Comparison of ENCODE assay signal across 11 cellular contexts in the genomic region with DNA sequence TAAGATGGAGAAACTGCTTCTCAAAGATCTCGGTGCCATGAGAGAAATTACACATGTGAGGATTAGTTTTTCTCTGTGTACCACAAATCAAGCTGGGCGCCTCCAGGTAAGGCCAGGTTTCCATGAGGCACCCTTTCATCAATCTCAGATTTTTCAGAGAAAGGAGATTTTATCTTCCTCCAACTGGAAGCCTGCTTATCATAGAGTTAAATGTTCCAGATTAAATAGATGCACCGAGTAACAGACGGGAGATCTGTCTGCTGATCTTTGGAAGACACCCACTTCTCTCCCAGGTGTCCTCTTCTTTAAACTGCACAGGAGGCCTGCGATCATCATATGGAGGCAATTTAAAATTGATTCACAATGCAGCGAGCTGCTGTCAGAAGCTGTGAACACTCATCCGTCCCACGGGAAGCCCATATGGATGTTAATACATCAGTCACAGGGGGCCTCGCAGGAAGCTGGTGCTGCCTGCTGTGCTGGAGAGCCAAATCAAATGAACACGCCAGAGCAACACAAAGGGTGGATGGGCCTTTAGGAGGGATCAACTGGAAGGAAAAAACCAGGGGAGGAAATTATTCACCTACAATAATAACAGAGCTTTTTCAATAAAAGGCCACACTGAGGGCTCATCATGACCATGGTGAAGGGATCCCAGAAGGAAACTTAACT.
DNase-seq lines count a peak whose midpoint lies in the region; ATAC-seq and TF ChIP-seq lines count a peak whose summit lies in the region.
"Had no signal": no experiment of that assay in that cellular context is flagged by ENCODE, and none has a peak within 500 bp of the region (broad histone marks: within the 10 kb centered on the region; RNA-seq: fewer than 3 reads in every experiment).

No MANE protein-coding gene starts in this region.

- H3K4me3 ChIP-seq in breast epithelium (no peak overlapping the region), thoracic aorta (no peak overlapping the region)
- H3K4me3 ChIP-seq: upper lobe of right lung had no signal

- CTCF ChIA-PET in MCF 10A (lab: Yijun Ruan, JAX) = no interaction called here
- CTCF ChIA-PET in activated CD4-positive, alpha-beta T cell treated with anti-CD3 and anti-CD28 coated beads, Interleukin-2, amount 10 ng/mL, durations not matched to agents 7 days and 5 days (lab: Charles Lee) = no interaction called here

- no peak for DNase-seq in MCF 10A (ENCODE audit: unreplicated experiment)
- DNase-seq in breast epithelium (ENCODE audit: low spot score in 2 of 2) = no peak
- DNase-seq in iPS-NIHi11 (ENCODE audit: low spot score) = peak; percentile 47
- no peak for DNase-seq in thoracic aorta (ENCODE audit: low spot score)
- DNase-seq in NOMO-1 treated with dmso at 0.1 percent for 144 hours (lab: John Stamatoyannopoulos, UW; ENCODE audit: unreplicated experiment) = no peak
- DNase-seq in activated naive CD4-positive, alpha-beta T cell treated with anti-CD3 and anti-CD28 coated beads, Interleukin-2, amount 50 U/mL, for 16 hours = no peak
- DNase-seq in activated CD4-positive, alpha-beta T cell treated with anti-CD3 and anti-CD28 coated beads, Interleukin-2, amount 10 ng/mL, durations not matched to agents 7 days and 5 days = no peak
- DNase-seq: amniotic stem cell, Right ventricle myocardium superior, upper lobe of right lung had no signal

- no peaks in the 10 kb centered on the region for H3K9me3 Mint-ChIP-seq in MCF 10A (ENCODE audit: unreplicated experiment)
- H3K9me3 Mint-ChIP-seq in activated CD4-positive, alpha-beta T cell treated with anti-CD3 and anti-CD28 coated beads, Interleukin-2, amount 10 ng/mL, durations not matched to agents 7 days and 5 days = no peaks in the 10 kb centered on the region

- no peaks in the 10 kb centered on the region for H3K27me3 Mint-ChIP-seq in MCF 10A (ENCODE audit: insufficient read depth, unreplicated experiment)
- peaks cover 14% of the 10 kb centered on the region for H3K27me3 Mint-ChIP-seq in activated CD4-positive, alpha-beta T cell treated with anti-CD3 and anti-CD28 coated beads, Interleukin-2, amount 10 ng/mL, durations not matched to agents 7 days and 5 days

- TF ChIP-seq CTCF in MCF 10A (IDR thresholded peaks at IDR 0.05; ENCODE audit: unreplicated experiment) (no peak), breast epithelium (IDR thresholded peaks at IDR 0.05) (no peak), thoracic aorta (IDR thresholded peaks at IDR 0.05) (no peak)

- no peaks in the 10 kb centered on the region for H3K9me3 ChIP-seq in breast epithelium
- H3K9me3 ChIP-seq in thoracic aorta = no peaks in the 10 kb centered on the region
- H3K9me3 ChIP-seq: upper lobe of right lung had no signal

- no peaks in the 10 kb centered on the region for H3K36me3 ChIP-seq in breast epithelium
- H3K36me3 ChIP-seq in thoracic aorta = no peaks in the 10 kb centered on the region

- BruUV-seq in MCF 10A (replicated peaks; lab: Mats Ljungman, UMichigan) = no TSS peak

- ATAC-seq in SK-N-SH treated with all-trans-retinoic acid at 6 μM for 48 hours (no peak), thoracic aorta (ENCODE audit: insufficient number of reproducible peaks, low FRiP score, low read depth) (no peak)
- ATAC-seq: upper lobe of right lung had no signal

- H3K27ac ChIP-seq in breast epithelium = no peak overlapping the region
- H3K27ac ChIP-seq in thoracic aorta = peak overlapping the region; percentile 8 to 85
- H3K27ac ChIP-seq: upper lobe of right lung had no signal

- intact Hi-C loops in MCF 10A (cut with micrococcal nuclease) (no loop called here), breast epithelium (cut with DNase I; ENCODE audit: low total_unique reads) (no loop called here)

- no peaks in the 10 kb centered on the region for H3K27me3 ChIP-seq in breast epithelium
- H3K27me3 ChIP-seq in thoracic aorta (replicated peaks; ENCODE audit: insufficient read depth) = no peaks in the 10 kb centered on the region
- H3K27me3 ChIP-seq: upper lobe of right lung had no signal

- peak overlapping the region; percentile 18 for H3K27ac Mint-ChIP-seq in MCF 10A (ENCODE audit: low read depth, unreplicated experiment)
- no peak overlapping the region for H3K27ac Mint-ChIP-seq in activated CD4-positive, alpha-beta T cell treated with anti-CD3 and anti-CD28 coated beads, Interleukin-2, amount 10 ng/mL, durations not matched to agents 7 days and 5 days

- H3K4me1 ChIP-seq in breast epithelium (no peaks in the 10 kb centered on the region), thoracic aorta (ENCODE audit: control insufficient read depth in 1 of 2, low read depth in 2 of 2) (peaks cover 45 to 86% of the 10 kb centered on the region in 2 donors)

- peaks cover 9% of the 10 kb centered on the region for H3K4me1 Mint-ChIP-seq in MCF 10A (ENCODE audit: insufficient read depth, unreplicated experiment)
- H3K4me1 Mint-ChIP-seq in activated CD4-positive, alpha-beta T cell treated with anti-CD3 and anti-CD28 coated beads, Interleukin-2, amount 10 ng/mL, durations not matched to agents 7 days and 5 days = peaks cover 2% of the 10 kb centered on the region

- POLR2A ChIA-PET in MCF 10A (lab: Yijun Ruan, JAX) = interaction anchor here (0.7 kb wide), 1 partner anchor 102 kb away, joined by 3 read pairs; no protein-coding TSS in a partner anchor
- POLR2A ChIA-PET in activated CD4-positive, alpha-beta T cell treated with anti-CD3 and anti-CD28 coated beads, Interleukin-2, amount 10 ng/mL, durations not matched to agents 7 days and 5 days (lab: Charles Lee) = no interaction called here

- TF ChIP-seq POLR2A in breast epithelium (IDR thresholded peaks at IDR 0.05) = no peak

- no peak overlapping the region for H3K4me3 Mint-ChIP-seq in MCF 10A (ENCODE audit: unreplicated experiment)
- no peak overlapping the region for H3K4me3 Mint-ChIP-seq in activated CD4-positive, alpha-beta T cell treated with anti-CD3 and anti-CD28 coated beads, Interleukin-2, amount 10 ng/mL, durations not matched to agents 7 days and 5 days

- H3K36me3 Mint-ChIP-seq in MCF 10A (ENCODE audit: insufficient read depth, unreplicated experiment) = peaks cover 41% of the 10 kb centered on the region
- H3K36me3 Mint-ChIP-seq in activated CD4-positive, alpha-beta T cell treated with anti-CD3 and anti-CD28 coated beads, Interleukin-2, amount 10 ng/mL, durations not matched to agents 7 days and 5 days (ENCODE audit: low read depth) = no peaks in the 10 kb centered on the region

TF ChIP-seq in SK-N-SH treated with all-trans-retinoic acid at 6 μM for 48 hours, 23 proteins besides CTCF, POLR2A, EP300 and RAD21:
- TF ChIP-seq TCF4 (CRISPR knock-in tag; IDR thresholded peaks at IDR 0.05; ENCODE audit: borderline replicate concordance) = peak; percentile 47; the same call in 1 of the 2 replicates
- TF ChIP-seq ZNF70 (CRISPR knock-in tag; IDR thresholded peaks at IDR 0.05) = no peak

Comparison
In these comparisons a context has a peak if more than half of its experiments do, and no peak if none do; other contexts are left out.
1. H3K27ac ChIP-seq: peak in thoracic aorta (2 of 2); none in breast epithelium (0 of 2).